1 cellular context compared by ENCODE assay signal in the genomic region with DNA sequence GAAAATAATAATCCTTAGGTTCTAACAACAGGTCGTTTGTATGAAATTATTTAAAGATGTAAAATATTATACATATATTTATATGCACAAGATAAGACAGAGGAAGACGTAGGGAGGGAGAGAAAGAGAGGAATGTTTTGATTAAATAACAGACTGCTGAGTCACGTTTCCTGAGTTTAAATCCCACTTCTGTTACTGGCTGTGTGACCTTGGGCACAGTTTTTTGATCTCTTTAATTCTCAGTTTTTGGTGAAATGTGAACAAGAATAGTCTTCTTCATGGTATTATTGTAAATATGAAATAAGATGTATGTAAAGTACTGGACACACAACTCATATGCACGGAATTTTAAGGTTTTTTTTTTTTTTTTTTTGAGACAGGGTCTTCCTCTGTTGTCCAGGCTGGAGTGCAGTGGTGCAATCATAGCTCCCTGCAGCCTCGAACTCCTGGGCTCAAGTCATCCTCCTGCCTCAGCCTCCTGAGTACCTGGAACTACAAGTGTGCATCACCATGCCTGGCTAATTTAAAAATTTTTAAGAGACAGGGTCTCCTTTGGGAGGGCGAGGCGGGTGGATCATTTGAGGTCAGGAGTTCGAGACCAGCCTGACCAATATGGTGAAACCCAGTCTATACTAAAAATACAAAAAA.
TF ChIP-seq lines count a peak whose summit lies in the region.

No MANE protein-coding gene starts in this region.

TF ChIP-seq in K562, 482 proteins besides CTCF, POLR2A, EP300 and RAD21 (continued from another document):
- TF ChIP-seq, protein P1, sequence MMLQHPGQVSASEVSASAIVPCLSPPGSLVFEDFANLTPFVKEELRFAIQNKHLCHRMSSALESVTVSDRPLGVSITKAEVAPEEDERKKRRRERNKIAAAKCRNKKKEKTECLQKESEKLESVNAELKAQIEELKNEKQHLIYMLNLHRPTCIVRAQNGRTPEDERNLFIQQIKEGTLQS (IDR thresholded peaks at IDR 0.05) = peak; percentile 9; the same call in 1 of the 2 replicates
- TF ChIP-seq, protein P1 (CRISPR knock-in tag; conservative IDR thresholded peaks at IDR 0.05) = no peak
- TF ChIP-seq ZNF436 (CRISPR knock-in tag; IDR thresholded peaks at IDR 0.05) (no peak), NCOA6 (IDR thresholded peaks at IDR 0.05) (no peak), KAT7 (CRISPR knock-in tag; IDR thresholded peaks at IDR 0.05; ENCODE audit: borderline replicate concordance) (no peak), NFRKB (IDR thresholded peaks at IDR 0.05; ENCODE audit: low read depth) (no peak), MTA3 (IDR thresholded peaks at IDR 0.05; ENCODE audit: borderline replicate concordance) (no peak), ZNF41 (CRISPR knock-in tag; conservative IDR thresholded peaks at IDR 0.05) (no peak), KDM1A (IDR thresholded peaks at IDR 0.05) (peak; percentile 37 to 67; a peak in 3 of 4 replicates), HNRNPUL1 (IDR thresholded peaks at IDR 0.05; ENCODE audit: low read length) (no peak), ETV6 (IDR thresholded peaks at IDR 0.05; ENCODE audit: borderline replicate concordance in 1 of 2, low read depth in 2 of 2, low read length in 1 of 2) (no peak), ETV6 (CRISPR knock-in tag; IDR thresholded peaks at IDR 0.05; ENCODE audit: borderline replicate concordance) (no peak), ZKSCAN8 (CRISPR knock-in tag; IDR thresholded peaks at IDR 0.05) (no peak), ZNF696 (CRISPR knock-in tag; conservative IDR thresholded peaks at IDR 0.05) (no peak), ZNF146 (CRISPR knock-in tag; IDR thresholded peaks at IDR 0.05; ENCODE audit: unreplicated experiment) (no peak)
- TF ChIP-seq, protein P2, sequence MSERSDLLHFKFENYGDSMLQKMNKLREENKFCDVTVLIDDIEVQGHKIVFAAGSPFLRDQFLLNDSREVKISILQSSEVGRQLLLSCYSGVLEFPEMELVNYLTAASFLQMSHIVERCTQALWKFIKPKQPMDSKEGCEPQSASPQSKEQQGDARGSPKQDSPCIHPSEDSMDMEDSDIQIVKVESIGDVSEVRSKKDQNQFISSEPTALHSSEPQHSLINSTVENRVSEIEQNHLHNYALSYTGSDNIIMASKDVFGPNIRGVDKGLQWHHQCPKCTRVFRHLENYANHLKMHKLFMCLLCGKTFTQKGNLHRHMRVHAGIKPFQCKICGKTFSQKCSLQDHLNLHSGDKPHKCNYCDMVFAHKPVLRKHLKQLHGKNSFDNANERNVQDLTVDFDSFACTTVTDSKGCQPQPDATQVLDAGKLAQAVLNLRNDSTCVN (CRISPR knock-in tag; IDR thresholded peaks at IDR 0.05) = no peak
- TF ChIP-seq, protein P3, sequence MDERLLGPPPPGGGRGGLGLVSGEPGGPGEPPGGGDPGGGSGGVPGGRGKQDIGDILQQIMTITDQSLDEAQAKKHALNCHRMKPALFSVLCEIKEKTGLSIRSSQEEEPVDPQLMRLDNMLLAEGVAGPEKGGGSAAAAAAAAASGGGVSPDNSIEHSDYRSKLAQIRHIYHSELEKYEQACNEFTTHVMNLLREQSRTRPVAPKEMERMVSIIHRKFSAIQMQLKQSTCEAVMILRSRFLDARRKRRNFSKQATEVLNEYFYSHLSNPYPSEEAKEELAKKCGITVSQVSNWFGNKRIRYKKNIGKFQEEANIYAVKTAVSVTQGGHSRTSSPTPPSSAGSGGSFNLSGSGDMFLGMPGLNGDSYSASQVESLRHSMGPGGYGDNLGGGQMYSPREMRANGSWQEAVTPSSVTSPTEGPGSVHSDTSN (CRISPR knock-in tag; IDR thresholded peaks at IDR 0.05; ENCODE audit: low read depth) = no peak
- TF ChIP-seq, protein P3 (tag; conservative IDR thresholded peaks at IDR 0.05; ENCODE audit: low read depth) = 0 out of 2 replicates have a peak, but pooled peaks have one; percentile 15
- TF ChIP-seq, protein P4, sequence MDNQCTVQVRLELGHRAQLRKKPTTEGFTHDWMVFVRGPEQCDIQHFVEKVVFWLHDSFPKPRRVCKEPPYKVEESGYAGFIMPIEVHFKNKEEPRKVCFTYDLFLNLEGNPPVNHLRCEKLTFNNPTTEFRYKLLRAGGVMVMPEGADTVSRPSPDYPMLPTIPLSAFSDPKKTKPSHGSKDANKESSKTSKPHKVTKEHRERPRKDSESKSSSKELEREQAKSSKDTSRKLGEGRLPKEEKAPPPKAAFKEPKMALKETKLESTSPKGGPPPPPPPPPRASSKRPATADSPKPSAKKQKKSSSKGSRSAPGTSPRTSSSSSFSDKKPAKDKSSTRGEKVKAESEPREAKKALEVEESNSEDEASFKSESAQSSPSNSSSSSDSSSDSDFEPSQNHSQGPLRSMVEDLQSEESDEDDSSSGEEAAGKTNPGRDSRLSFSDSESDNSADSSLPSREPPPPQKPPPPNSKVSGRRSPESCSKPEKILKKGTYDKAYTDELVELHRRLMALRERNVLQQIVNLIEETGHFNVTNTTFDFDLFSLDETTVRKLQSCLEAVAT (IDR thresholded peaks at IDR 0.05) = no peak
- TF ChIP-seq, protein P5, sequence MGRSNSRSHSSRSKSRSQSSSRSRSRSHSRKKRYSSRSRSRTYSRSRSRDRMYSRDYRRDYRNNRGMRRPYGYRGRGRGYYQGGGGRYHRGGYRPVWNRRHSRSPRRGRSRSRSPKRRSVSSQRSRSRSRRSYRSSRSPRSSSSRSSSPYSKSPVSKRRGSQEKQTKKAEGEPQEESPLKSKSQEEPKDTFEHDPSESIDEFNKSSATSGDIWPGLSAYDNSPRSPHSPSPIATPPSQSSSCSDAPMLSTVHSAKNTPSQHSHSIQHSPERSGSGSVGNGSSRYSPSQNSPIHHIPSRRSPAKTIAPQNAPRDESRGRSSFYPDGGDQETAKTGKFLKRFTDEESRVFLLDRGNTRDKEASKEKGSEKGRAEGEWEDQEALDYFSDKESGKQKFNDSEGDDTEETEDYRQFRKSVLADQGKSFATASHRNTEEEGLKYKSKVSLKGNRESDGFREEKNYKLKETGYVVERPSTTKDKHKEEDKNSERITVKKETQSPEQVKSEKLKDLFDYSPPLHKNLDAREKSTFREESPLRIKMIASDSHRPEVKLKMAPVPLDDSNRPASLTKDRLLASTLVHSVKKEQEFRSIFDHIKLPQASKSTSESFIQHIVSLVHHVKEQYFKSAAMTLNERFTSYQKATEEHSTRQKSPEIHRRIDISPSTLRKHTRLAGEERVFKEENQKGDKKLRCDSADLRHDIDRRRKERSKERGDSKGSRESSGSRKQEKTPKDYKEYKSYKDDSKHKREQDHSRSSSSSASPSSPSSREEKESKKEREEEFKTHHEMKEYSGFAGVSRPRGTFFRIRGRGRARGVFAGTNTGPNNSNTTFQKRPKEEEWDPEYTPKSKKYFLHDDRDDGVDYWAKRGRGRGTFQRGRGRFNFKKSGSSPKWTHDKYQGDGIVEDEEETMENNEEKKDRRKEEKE (IDR thresholded peaks at IDR 0.05; ENCODE audit: borderline replicate concordance in 1 of 2, control insufficient read depth in 1 of 2, low read depth in 2 of 2, low read length in 1 of 2) = no peak
- TF ChIP-seq, protein P6, sequence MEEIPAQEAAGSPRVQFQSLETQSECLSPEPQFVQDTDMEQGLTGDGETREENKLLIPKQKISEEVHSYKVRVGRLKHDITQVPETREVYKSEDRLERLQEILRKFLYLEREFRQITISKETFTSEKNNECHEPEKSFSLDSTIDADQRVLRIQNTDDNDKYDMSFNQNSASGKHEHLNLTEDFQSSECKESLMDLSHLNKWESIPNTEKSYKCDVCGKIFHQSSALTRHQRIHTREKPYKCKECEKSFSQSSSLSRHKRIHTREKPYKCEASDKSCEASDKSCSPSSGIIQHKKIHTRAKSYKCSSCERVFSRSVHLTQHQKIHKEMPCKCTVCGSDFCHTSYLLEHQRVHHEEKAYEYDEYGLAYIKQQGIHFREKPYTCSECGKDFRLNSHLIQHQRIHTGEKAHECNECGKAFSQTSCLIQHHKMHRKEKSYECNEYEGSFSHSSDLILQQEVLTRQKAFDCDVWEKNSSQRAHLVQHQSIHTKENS (CRISPR knock-in tag; IDR thresholded peaks at IDR 0.05) = no peak
- TF ChIP-seq, protein P7, sequence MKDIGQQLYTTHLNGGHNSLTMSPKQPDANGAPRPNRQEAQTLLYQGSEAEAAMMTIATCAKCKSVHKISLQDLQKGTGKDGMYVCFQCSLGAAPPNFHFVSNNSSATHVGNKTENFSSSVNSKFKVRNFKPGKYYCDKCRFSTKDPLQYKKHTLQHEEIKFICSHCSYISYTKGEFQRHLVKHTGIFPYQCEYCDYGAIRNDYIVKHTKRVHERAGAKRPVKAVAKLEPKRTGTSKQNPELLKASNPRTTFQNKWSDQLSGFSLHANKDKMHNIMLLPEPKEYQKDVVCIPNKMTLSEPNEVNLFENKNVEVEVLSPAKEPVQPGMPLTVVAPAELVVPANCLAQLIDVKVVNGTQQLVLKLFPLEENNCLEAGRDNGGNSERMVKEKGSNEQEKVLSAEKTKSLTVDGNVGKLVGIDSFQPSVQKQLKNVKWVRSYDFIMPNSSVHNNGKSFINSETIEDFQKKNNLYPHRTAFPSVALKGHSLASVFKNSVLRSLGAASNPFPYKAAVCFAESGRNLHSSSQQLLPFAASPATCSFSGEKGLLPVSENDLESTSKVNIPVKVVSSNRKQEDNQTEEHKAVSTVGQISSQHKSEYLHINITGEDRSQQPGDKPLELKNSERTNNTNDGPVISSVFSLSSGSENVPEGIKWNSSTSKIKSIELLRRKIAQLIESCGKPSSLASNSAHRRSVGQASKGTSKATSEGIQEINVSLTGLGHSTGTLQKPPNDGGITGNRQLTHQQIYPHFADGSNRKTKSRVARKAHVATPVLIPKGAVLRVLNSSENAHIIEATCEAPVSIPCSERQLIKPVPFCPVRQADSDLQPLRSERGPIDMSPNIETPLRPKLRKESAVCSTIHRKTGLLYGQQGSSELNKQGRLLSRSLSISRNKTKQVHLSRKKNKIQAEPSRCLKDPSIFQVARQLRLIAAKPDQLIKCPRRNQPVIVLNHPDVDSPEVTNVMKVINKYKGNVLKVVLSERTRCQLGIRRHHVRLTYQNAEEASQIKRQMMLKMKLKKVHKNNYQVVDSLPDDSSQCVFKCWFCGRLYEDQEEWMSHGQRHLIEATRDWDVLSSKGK (CRISPR knock-in tag; IDR thresholded peaks at IDR 0.05) = no peak
